In the genomic region with DNA sequence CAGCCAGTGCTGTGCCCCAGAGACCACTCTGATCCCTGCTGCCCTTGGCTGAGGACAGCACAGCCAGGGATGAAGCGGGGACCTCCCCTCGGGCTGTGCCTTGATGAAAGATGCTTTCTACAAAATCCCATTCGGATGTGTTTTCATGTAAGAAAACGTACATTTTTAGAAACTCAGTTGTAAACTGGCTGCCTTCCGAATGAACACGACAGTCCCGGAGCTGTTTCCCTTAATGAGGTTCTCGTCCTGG, we compare ENCODE assay signal across 10 cellular contexts.
A peak's percentile ranks its signal among the peaks of the same experiment; 100 is the strongest.
DNase-seq lines count a peak whose midpoint lies in the region; ATAC-seq and TF ChIP-seq lines count a peak whose summit lies in the region.
"Had no signal": no experiment of that assay in that cellular context is flagged by ENCODE, and none has a peak within 500 bp of the region (broad histone marks: within the 10 kb centered on the region; RNA-seq: fewer than 3 reads in every experiment).

No MANE protein-coding gene starts in this region.

- H3K36me3 Mint-ChIP-seq in activated B cell treated with CpG ODN at 0.5 μM for 24 hours (ENCODE audit: low read depth) = peaks cover 3% of the 10 kb centered on the region
- H3K36me3 Mint-ChIP-seq in naive thymus-derived CD8-positive, alpha-beta T cell = no peaks in the 10 kb centered on the region

- H3K27ac ChIP-seq in GM23248 = peak overlapping the region; percentile 99
- peak overlapping the region; percentile 85 for H3K27ac ChIP-seq in layer of hippocampus (ENCODE audit: low read depth, low read length)
- peak overlapping the region; percentile 20 to 95 (median 94) for H3K27ac ChIP-seq in stomach

- no peaks in the 10 kb centered on the region for H3K27me3 Mint-ChIP-seq in activated B cell treated with CpG ODN at 0.5 μM for 24 hours
- no peaks in the 10 kb centered on the region for H3K27me3 Mint-ChIP-seq in naive thymus-derived CD8-positive, alpha-beta T cell

- H3K4me3 ChIP-seq in GM23248 (peak overlapping the region; percentile 91), stomach (peak overlapping the region; percentile 9 to 31 (median 21))

- CTCF ChIA-PET in activated B cell treated with CpG ODN at 0.5 μM for 24 hours (lab: Charles Lee) = interaction anchor here (1.0 to 1.8 kb wide), 4 partner anchors 42 to 107 kb away, joined by 3 to 8 read pairs (median 5); no protein-coding TSS in a partner anchor

- TF ChIP-seq EP300 in stomach (IDR thresholded peaks at IDR 0.05) = no peak

- TF ChIP-seq CTCF in activated B cell treated with CpG ODN at 0.5 μM for 24 hours (IDR thresholded peaks at IDR 0.05) = no peak
- TF ChIP-seq CTCF in stomach (IDR thresholded peaks at IDR 0.05) = no peak

- peak overlapping the region; percentile 99 for H3K9ac ChIP-seq in GM23248

- WGBS in GM23248 (ENCODE audit: low coverage in 1 of 2, low lambda C conversion rate in 2 of 2, missing lambda C conversion rate in 2 of 2), 2 experiments = 5 to 9% methylated on average over 8 of the region's 8 CpGs
- 59 to 86% (median 67%) methylated on average over 6 to 8 of the region's 8 CpGs for WGBS in stomach, 5 donors

- peaks cover 62% of the 10 kb centered on the region for H3K79me2 ChIP-seq in GM23248 (ENCODE audit: insufficient read depth)

- no peak for DNase-seq in GM23248
- no peak for DNase-seq in activated B cell treated with CpG ODN at 0.5 μM for 24 hours
- no peak for DNase-seq in stomach
- no peak for DNase-seq in naive thymus-derived CD8-positive, alpha-beta T cell
- no peak for DNase-seq in NCI-H1694 (lab: John Stamatoyannopoulos, UW)
- no peak for DNase-seq in DMS 273 (lab: John Stamatoyannopoulos, UW; ENCODE audit: unreplicated experiment)
- DNase-seq: NCI-H1436 treated with DMSO at 0.1 percent for 48 hours, T1000 had no signal

- peak overlapping the region; percentile 94 for H3K4me2 ChIP-seq in GM23248 (ENCODE audit: unreplicated experiment)

- H3K4me1 Mint-ChIP-seq in activated B cell treated with CpG ODN at 0.5 μM for 24 hours = peaks cover 91% of the 10 kb centered on the region
- peaks cover 29 to 78% (median 60%) of the 10 kb centered on the region in 4 donors for H3K4me1 Mint-ChIP-seq in naive thymus-derived CD8-positive, alpha-beta T cell

- TF ChIP-seq POLR2A in stomach (IDR thresholded peaks at IDR 0.05) = no peak

- H3K4me1 ChIP-seq in GM23248 (ENCODE audit: insufficient read depth) = peaks cover 38% of the 10 kb centered on the region
- H3K4me1 ChIP-seq in stomach = peaks cover 68 to 93% (median 82%) of the 10 kb centered on the region in 4 donors

- intact Hi-C loops in activated B cell treated with CpG ODN at 0.5 μM for 24 hours (cut with micrococcal nuclease) = loop anchor here (2.0 to 10.0 kb wide), 5 partner anchors 17 to 810 kb away; a partner anchor contains a TSS
- intact Hi-C loops in stomach (cut with DNase I; ENCODE audit: low total_unique reads) = no loop called here

- in situ Hi-C loops in GM23248 (cut with MboI) = loop anchor here (10.0 kb wide), 1 partner anchor 173 kb away; no protein-coding TSS in a partner anchor

- POLR2A ChIA-PET in activated B cell treated with CpG ODN at 0.5 μM for 24 hours (lab: Charles Lee) = interaction anchor here (0.6 to 7.3 kb wide), 28 partner anchors 9 to 636 kb away, joined by 3 to 87 read pairs (median 9); a partner anchor contains a TSS
- POLR2A ChIA-PET in naive thymus-derived CD8-positive, alpha-beta T cell (lab: Charles Lee) = interaction anchor here (1.1 to 1.5 kb wide), 2 partner anchors 21 to 41 kb away, joined by 3 read pairs; no protein-coding TSS in a partner anchor

- H3K9me3 ChIP-seq in GM23248 (ENCODE audit: low read depth) (no peaks in the 10 kb centered on the region), stomach (no peaks in the 10 kb centered on the region)

- H3K9me3 Mint-ChIP-seq in activated B cell treated with CpG ODN at 0.5 μM for 24 hours = peaks cover 3% of the 10 kb centered on the region
- peaks cover 0 to 2% (median 0%) of the 10 kb centered on the region in 9 donors for H3K9me3 Mint-ChIP-seq in naive thymus-derived CD8-positive, alpha-beta T cell

- H3K27me3 ChIP-seq in GM23248 (replicated peaks; ENCODE audit: insufficient read depth) (no peaks in the 10 kb centered on the region), layer of hippocampus (ENCODE audit: control insufficient read depth, insufficient read depth, low read length) (no peaks in the 10 kb centered on the region), stomach (no peaks in the 10 kb centered on the region)

- no peaks in the 10 kb centered on the region for H3K9me2 ChIP-seq in GM23248 (ENCODE audit: insufficient read depth)

- peaks cover 51% of the 10 kb centered on the region for H3F3A ChIP-seq in GM23248 (ENCODE audit: insufficient read depth)

- H3K27ac Mint-ChIP-seq in activated B cell treated with CpG ODN at 0.5 μM for 24 hours = peak overlapping the region; percentile 96
- peak overlapping the region in 2 of 10 donors; percentile 16 to 75 for H3K27ac Mint-ChIP-seq in naive thymus-derived CD8-positive, alpha-beta T cell

- H3K36me3 ChIP-seq in GM23248 (ENCODE audit: low read depth) = no peaks in the 10 kb centered on the region
- peaks cover 0 to 8% (median 0%) of the 10 kb centered on the region in 4 donors for H3K36me3 ChIP-seq in stomach

- H4K20me1 ChIP-seq in GM23248 (ENCODE audit: insufficient read depth) = no peaks in the 10 kb centered on the region

- peak overlapping the region; percentile 92 for H3K4me3 Mint-ChIP-seq in activated B cell treated with CpG ODN at 0.5 μM for 24 hours
- peak overlapping the region in 1 of 10 donors; percentile 66 for H3K4me3 Mint-ChIP-seq in naive thymus-derived CD8-positive, alpha-beta T cell

- no peak overlapping the region for H2AFZ ChIP-seq in GM23248

- ATAC-seq in activated B cell treated with CpG ODN at 0.5 μM for 24 hours (ENCODE audit: low read depth) (no peak), GM19395 (IDR thresholded peaks at IDR 0.05; ENCODE audit: unreplicated experiment) (no peak)
- ATAC-seq in naive thymus-derived CD8-positive, alpha-beta T cell = no peak
